In genomic region chr1:45488978-45489377, GRCh38 we compare ENCODE assay signal across 16 cellular contexts. TPM values are rescaled to one million over a fixed set of nuclear protein-coding genes. Genes with fewer than 3 reads are reported as not detected.
A peak's percentile ranks its signal among the peaks of the same experiment; 100 is the strongest.
DNase-seq lines count a peak whose midpoint lies in the region; ATAC-seq, FAIRE-seq and TF ChIP-seq lines count a peak whose summit lies in the region.
"Had no signal": no experiment of that assay in that cellular context is flagged by ENCODE, and none has a peak within 500 bp of the region (broad histone marks: within the 10 kb centered on the region; RNA-seq: fewer than 3 reads in every experiment).

No MANE protein-coding gene starts in this region.

- no TSS peak for BruUV-seq in K562 (replicated peaks; lab: Mats Ljungman, UMichigan)

- H3K27me3 ChIP-seq in Loucy (ENCODE audit: insufficient read depth, low read length, poor library complexity, severe bottlenecking) = no peaks in the 10 kb centered on the region
- no peaks in the 10 kb centered on the region for H3K27me3 ChIP-seq in K562 (ENCODE audit: control insufficient read depth in 2 of 2, insufficient read depth in 2 of 2, low read length in 2 of 2)
- H3K27me3 ChIP-seq in smooth muscle cell (ENCODE audit: low read depth) = peaks cover 8% of the 10 kb centered on the region
- H3K27me3 ChIP-seq: body of pancreas, SJCRH30 had no signal

- intact Hi-C loops in K562 (cut with micrococcal nuclease) = loop anchor here (5.0 kb wide), 1 partner anchor 57 kb away; no protein-coding TSS in a partner anchor

- TF ChIP-seq POLR2A in K562 (conservative IDR thresholded peaks at IDR 0.05) = no peak

- no peaks in the 10 kb centered on the region for H3K9me1 ChIP-seq in K562 (ENCODE audit: control insufficient read depth, insufficient read depth, low read length)

- H3K4me3 ChIP-seq in Loucy (ENCODE audit: low read length, poor library complexity, severe bottlenecking) (peak overlapping the region; percentile 10), K562 (no peak overlapping the region), smooth muscle cell (no peak overlapping the region)
- H3K4me3 ChIP-seq: body of pancreas, SJCRH30 had no signal

- no peak for DNase-seq in activated naive CD4-positive, alpha-beta T cell treated with anti-CD3 and anti-CD28 coated beads, Interleukin-2, amount 10 ng/mL, durations not matched to agents 7 days and 5 days
- DNase-seq in activated naive CD4-positive, alpha-beta T cell treated with Interleukin-2 at 50 U/mL for 16 hours = no peak
- DNase-seq in K562 (ENCODE audit: extremely low read depth in 1 of 4, low spot score in 3 of 4) = no peak
- no peak for DNase-seq in stimulated activated naive B cell treated with anti-CD40 and anti-IgM and Interleukin-4, amounts not matched to agents 10 μg/mL and 1 μg/mL and 100 μg/mL, for 72 hours
- no peak for DNase-seq in stimulated activated CD4-positive, alpha-beta T cell treated with anti-CD3 and anti-CD28 coated beads, Interleukin-12 subunit alpha, Interleukin-12 subunit beta, amount 100 ng/mL, for 4 hours
- DNase-seq in smooth muscle cell (lab: John Stamatoyannopoulos, UW; ENCODE audit: unreplicated experiment) = no peak
- DNase-seq: activated gamma-delta T cell; body of pancreas; dermis blood vessel endothelial cell; left cardiac atrium; NK-92 treated with Interleukin-12 subunit alpha and Interleukin-12 subunit beta, amount 100 ng/mL, for 24 hours; SJCRH30 had no signal

- CTCF ChIA-PET in activated naive CD4-positive, alpha-beta T cell treated with anti-CD3 and anti-CD28 coated beads, Interleukin-2, amount 10 ng/mL, durations not matched to agents 7 days and 5 days (lab: Charles Lee) = interaction anchor here (0.7 to 1.0 kb wide), 2 partner anchors 9 to 129 kb away, joined by 3 to 5 read pairs; no protein-coding TSS in a partner anchor
- CTCF ChIA-PET in K562 (lab: Yijun Ruan, JAX; ENCODE audit: low intra/inter-chr PET ratio) = no interaction called here

- POLR2A ChIA-PET in K562 (lab: Yijun Ruan, JAX) = interaction anchor here (0.6 to 1.1 kb wide), 4 partner anchors 11 to 727 kb away, joined by 3 read pairs; partner anchors contain the start of genes CCDC163, MMACHC, MUTYH and TOE1

- H3K27me3 Mint-ChIP-seq in activated naive CD4-positive, alpha-beta T cell treated with anti-CD3 and anti-CD28 coated beads, Interleukin-2, amount 10 ng/mL, durations not matched to agents 7 days and 5 days = no peaks in the 10 kb centered on the region
- no peaks in the 10 kb centered on the region for H3K27me3 Mint-ChIP-seq in stimulated activated naive B cell treated with anti-CD40 and anti-IgM and Interleukin-4, amounts not matched to agents 10 μg/mL and 1 μg/mL and 100 μg/mL, for 72 hours
- H3K27me3 Mint-ChIP-seq: stimulated activated naive CD8-positive, alpha-beta T cell treated with anti-CD3 and anti-CD28 coated beads, Interleukin-15, amount 100 ng/mL, for 72 hours had no signal

- no peaks in the 10 kb centered on the region for H3F3A ChIP-seq in Loucy (ENCODE audit: low read depth)
- no peaks in the 10 kb centered on the region for H3F3A ChIP-seq in smooth muscle cell (ENCODE audit: low read depth)

- in situ Hi-C loops in K562 (cut with MboI) = no loop called here

- H3K27ac ChIP-seq in K562 (ENCODE audit: extremely low read depth, low read depth, low read length) = no peak overlapping the region
- H3K27ac ChIP-seq in smooth muscle cell (ENCODE audit: low read depth) = no peak overlapping the region
- H3K27ac ChIP-seq: BLaER1 treated with 17β-estradiol and CSF1 and Interleukin-3, amounts not matched to agents 10 nM and 100 nM; body of pancreas; parathyroid adenoma; SJCRH30 had no signal

- H3K36me3 ChIP-seq in Loucy (ENCODE audit: insufficient read depth, low read length) (no peaks in the 10 kb centered on the region), K562 (ENCODE audit: control insufficient read depth, insufficient read depth, low read length) (no peaks in the 10 kb centered on the region), smooth muscle cell (ENCODE audit: low read depth) (no peaks in the 10 kb centered on the region)
- H3K36me3 ChIP-seq: BLaER1 treated with 17β-estradiol and CSF1 and Interleukin-3, amounts not matched to agents 10 nM and 100 nM; SJCRH30 had no signal

- H3K36me3 Mint-ChIP-seq in activated naive CD4-positive, alpha-beta T cell treated with anti-CD3 and anti-CD28 coated beads, Interleukin-2, amount 10 ng/mL, durations not matched to agents 7 days and 5 days = no peaks in the 10 kb centered on the region
- H3K36me3 Mint-ChIP-seq in stimulated activated naive B cell treated with anti-CD40 and anti-IgM and Interleukin-4, amounts not matched to agents 10 μg/mL and 1 μg/mL and 100 μg/mL, for 72 hours = peaks cover 0 to 9% of the 10 kb centered on the region in 2 donors

- no peak for TF ChIP-seq RAD21 in K562 (CRISPR knock-in tag; conservative IDR thresholded peaks at IDR 0.05 in 1 of 2, IDR thresholded peaks at IDR 0.05 in 1 of 2)

- WGBS in K562 (ENCODE audit: insufficient coverage, low coverage, missing lambda C conversion rate) = 15% methylated on average over 8 of the region's 8 CpGs
- 65% methylated on average over 8 of the region's 8 CpGs for WGBS in smooth muscle cell (ENCODE audit: low lambda C conversion rate)

- H3K9me3 Mint-ChIP-seq in activated naive CD4-positive, alpha-beta T cell treated with anti-CD3 and anti-CD28 coated beads, Interleukin-2, amount 10 ng/mL, durations not matched to agents 7 days and 5 days = no peaks in the 10 kb centered on the region
- no peaks in the 10 kb centered on the region for H3K9me3 Mint-ChIP-seq in stimulated activated naive B cell treated with anti-CD40 and anti-IgM and Interleukin-4, amounts not matched to agents 10 μg/mL and 1 μg/mL and 100 μg/mL, for 72 hours
- H3K9me3 Mint-ChIP-seq: stimulated activated naive CD8-positive, alpha-beta T cell treated with anti-CD3 and anti-CD28 coated beads, Interleukin-15, amount 100 ng/mL, for 72 hours had no signal

- H4K20me1 ChIP-seq in Loucy (ENCODE audit: insufficient read depth, low read length, poor library complexity, severe bottlenecking) (no peaks in the 10 kb centered on the region), K562 (replicated peaks; ENCODE audit: control insufficient read depth, insufficient read depth, low read length) (no peaks in the 10 kb centered on the region), smooth muscle cell (ENCODE audit: low read depth) (no peaks in the 10 kb centered on the region)

- H3K9me2 ChIP-seq in Loucy (replicated peaks; ENCODE audit: low read depth, low read length) = no peaks in the 10 kb centered on the region

- H3K4me2 ChIP-seq in Loucy (ENCODE audit: low read depth, low read length, poor library complexity, severe bottlenecking) (peak overlapping the region; percentile 94), K562 (ENCODE audit: insufficient read depth, low read length) (no peak overlapping the region), smooth muscle cell (no peak overlapping the region)

- H3K9ac ChIP-seq in Loucy (ENCODE audit: low read depth, low read length, poor library complexity, severe bottlenecking) (peak overlapping the region; percentile 83), K562 (ENCODE audit: insufficient read depth in 1 of 2, low read depth in 2 of 2, low read length in 2 of 2) (no peak overlapping the region), smooth muscle cell (ENCODE audit: low read depth) (no peak overlapping the region)
- H3K9ac ChIP-seq: parathyroid adenoma had no signal

- H3K9me3 ChIP-seq in Loucy (ENCODE audit: insufficient read depth, low read depth, low read length) = no peaks in the 10 kb centered on the region
- peaks cover 4% of the 10 kb centered on the region; the same call in 1 of the 2 replicates for H3K9me3 ChIP-seq in K562 (replicated peaks; ENCODE audit: control insufficient read depth, insufficient read depth, low read depth, low read length)
- H3K9me3 ChIP-seq in smooth muscle cell (replicated peaks; ENCODE audit: low read depth) = no peaks in the 10 kb centered on the region
- H3K9me3 ChIP-seq: body of pancreas, SJCRH30 had no signal

- TF ChIP-seq CTCF in Loucy (conservative IDR thresholded peaks at IDR 0.05; ENCODE audit: low read length) = no peak
- TF ChIP-seq CTCF in K562 (IDR thresholded peaks at IDR 0.05 in 2 of 3, conservative IDR thresholded peaks at IDR 0.05 in 1 of 3; ENCODE audit: insufficient read depth in 2 of 3, low read depth in 1 of 3, low read length in 3 of 3) = no peak
- TF ChIP-seq CTCF in smooth muscle cell (IDR thresholded peaks at IDR 0.05; ENCODE audit: borderline replicate concordance, insufficient read depth, poor library complexity, severe bottlenecking) = no peak

- no peak for FAIRE-seq in K562 (lab: Jason Lieb, UNC)

- no peak for ATAC-seq in K562
- ATAC-seq in stimulated activated naive B cell treated with anti-CD40 and anti-IgM and Interleukin-4, amounts not matched to agents 10 μg/mL and 1 μg/mL and 100 μg/mL, for 72 hours (replicated peaks) = no peak
- ATAC-seq: body of pancreas; left cardiac atrium; stimulated activated naive CD8-positive, alpha-beta T cell treated with anti-CD3 and anti-CD28 coated beads, Interleukin-15, amount 100 ng/mL, for 72 hours had no signal

- H2AFZ ChIP-seq in Loucy (ENCODE audit: low read length) = no peak overlapping the region
- H2AFZ ChIP-seq in K562 (ENCODE audit: low read depth, low read length) = 0 out of 2 replicates have a peak overlapping the region, but pooled peaks have one; percentile 5
- H2AFZ ChIP-seq in smooth muscle cell (ENCODE audit: low read depth) = no peak overlapping the region

- H3K27ac Mint-ChIP-seq in activated naive CD4-positive, alpha-beta T cell treated with anti-CD3 and anti-CD28 coated beads, Interleukin-2, amount 10 ng/mL, durations not matched to agents 7 days and 5 days = no peak overlapping the region
- peak overlapping the region; percentile 6 for H3K27ac Mint-ChIP-seq in stimulated activated naive B cell treated with anti-CD40 and anti-IgM and Interleukin-4, amounts not matched to agents 10 μg/mL and 1 μg/mL and 100 μg/mL, for 72 hours
- H3K27ac Mint-ChIP-seq: stimulated activated naive CD8-positive, alpha-beta T cell treated with anti-CD3 and anti-CD28 coated beads, Interleukin-15, amount 100 ng/mL, for 72 hours had no signal

- H3K4me1 Mint-ChIP-seq in activated naive CD4-positive, alpha-beta T cell treated with anti-CD3 and anti-CD28 coated beads, Interleukin-2, amount 10 ng/mL, durations not matched to agents 7 days and 5 days = peaks cover 8% of the 10 kb centered on the region
- peaks cover 9 to 21% of the 10 kb centered on the region in 2 donors for H3K4me1 Mint-ChIP-seq in stimulated activated naive B cell treated with anti-CD40 and anti-IgM and Interleukin-4, amounts not matched to agents 10 μg/mL and 1 μg/mL and 100 μg/mL, for 72 hours
- H3K4me1 Mint-ChIP-seq: stimulated activated naive CD8-positive, alpha-beta T cell treated with anti-CD3 and anti-CD28 coated beads, Interleukin-15, amount 100 ng/mL, for 72 hours had no signal

- peaks cover 24% of the 10 kb centered on the region for H3K4me1 ChIP-seq in Loucy (ENCODE audit: insufficient read depth, low read length, poor library complexity, severe bottlenecking)
- H3K4me1 ChIP-seq in K562 (replicated peaks in 1 of 2; ENCODE audit: control insufficient read depth in 2 of 2, insufficient read depth in 2 of 2, low read length in 2 of 2) = peaks cover 9 to 30% of the 10 kb centered on the region in 2 experiments; a peak in 4 of 5 replicates
- peaks cover 11% of the 10 kb centered on the region for H3K4me1 ChIP-seq in smooth muscle cell (ENCODE audit: low read depth)
- H3K4me1 ChIP-seq: parathyroid adenoma, SJCRH30 had no signal

- H3K79me2 ChIP-seq in Loucy (ENCODE audit: insufficient read depth, low read length) = peaks cover 16% of the 10 kb centered on the region
- H3K79me2 ChIP-seq in K562 (ENCODE audit: control insufficient read depth, insufficient read depth, low read length) = no peaks in the 10 kb centered on the region
- H3K79me2 ChIP-seq in smooth muscle cell (ENCODE audit: low read depth) = no peaks in the 10 kb centered on the region
- H3K79me2 ChIP-seq: parathyroid adenoma had no signal

- peak overlapping the region; percentile 31 for H3K4me3 Mint-ChIP-seq in activated naive CD4-positive, alpha-beta T cell treated with anti-CD3 and anti-CD28 coated beads, Interleukin-2, amount 10 ng/mL, durations not matched to agents 7 days and 5 days
- H3K4me3 Mint-ChIP-seq in stimulated activated naive B cell treated with anti-CD40 and anti-IgM and Interleukin-4, amounts not matched to agents 10 μg/mL and 1 μg/mL and 100 μg/mL, for 72 hours = no peak overlapping the region
- H3K4me3 Mint-ChIP-seq: stimulated activated naive CD8-positive, alpha-beta T cell treated with anti-CD3 and anti-CD28 coated beads, Interleukin-15, amount 100 ng/mL, for 72 hours had no signal

- TF ChIP-seq EP300 in K562 (IDR thresholded peaks at IDR 0.05; ENCODE audit: low read length) = no peak

RNA-seq across cellular contexts. Expression of gene TESK2, which starts 2.0 kb away (rescaled TPM):
- total RNA-seq in K562 (2011; cell fraction: chromatin; rRNA removed; ENCODE audit: low replicate concordance) = 4.4 and 6.0 TPM in 2 replicates
- 2.6 and 3.8 TPM in 2 replicates for total RNA-seq in K562 (2011; cell fraction: nucleolus; rRNA removed)
- 4.8 and 6.3 TPM in 2 replicates for total RNA-seq in K562 (2011; cell fraction: nucleoplasm; rRNA removed)
- 3.0 and 3.1 TPM in 2 replicates for total RNA-seq in K562 (2014; rRNA removed)
- total RNA-seq in K562 (2014; rRNA removed; fragmentation: Illumina TruSeq; extraction: Trizol) = 2.7 and 3.2 TPM in 2 replicates
- 4.9 and 5.3 TPM in 2 replicates for total RNA-seq in K562 (2015; rRNA removed; fragmentation: Illumina TruSeq; extraction: Trizol)
- 3.3 and 3.7 TPM in 2 replicates for total RNA-seq in K562 (2021)
- polyA plus RNA-seq in K562 (2011; rRNA removed) = 1.0 and 3.7 TPM in 2 replicates
- 0.94 and 3.0 TPM in 2 replicates for polyA plus RNA-seq in K562 (2011; cell fraction: cytosol; rRNA removed)
- polyA plus RNA-seq in K562 (2011; cell fraction: nucleus; rRNA removed) = 1.9 and 6.1 TPM in 2 replicates
- 6.1 and 11.5 TPM in 2 replicates for polyA plus RNA-seq in K562 (2012)
- polyA plus RNA-seq in K562 (2014; fragmentation: Illumina TruSeq; extraction: Trizol) = 4.3 and 4.7 TPM in 2 replicates
- polyA plus RNA-seq in K562 (2014; fragmentation: Nextera tagmentation; extraction: Ambion mirVana) = 1 to 10 TPM; 1.6 to 1.9 TPM
- 3.7 TPM in 2 replicates for polyA plus RNA-seq in K562 (2014; rRNA removed)
- 0.93 and 2.3 TPM in 2 replicates for polyA minus RNA-seq in K562 (2011; rRNA and poly(A)+ RNA removed)
- polyA minus RNA-seq in K562 (2011; cell fraction: cytosol; rRNA and poly(A)+ RNA removed) = 1.2 and 2.2 TPM in 2 replicates
- 0.78 and 1.3 TPM in 2 replicates for polyA minus RNA-seq in K562 (2011; cell fraction: nucleus; rRNA and poly(A)+ RNA removed)
- 3.4 and 4.3 TPM in 2 replicates for total RNA-seq in smooth muscle cell
- polyA plus RNA-seq in smooth muscle cell = 1.3 and 2.3 TPM in 2 replicates

RNA-seq across cellular contexts. Expression of gene CCDC163, which starts 10.9 kb away (rescaled TPM):
- 14.4 and 26.3 TPM in 2 replicates for total RNA-seq in K562 (2011; cell fraction: chromatin; rRNA removed; ENCODE audit: low replicate concordance)
- total RNA-seq in K562 (2011; cell fraction: nucleolus; rRNA removed) = 19.0 and 22.9 TPM in 2 replicates
- total RNA-seq in K562 (2011; cell fraction: nucleoplasm; rRNA removed) = 18.3 and 20.8 TPM in 2 replicates
- 3.5 and 4.1 TPM in 2 replicates for total RNA-seq in K562 (2014; rRNA removed)
- 5.2 and 5.5 TPM in 2 replicates for total RNA-seq in K562 (2014; rRNA removed; fragmentation: Illumina TruSeq; extraction: Trizol)
- total RNA-seq in K562 (2015; rRNA removed; fragmentation: Illumina TruSeq; extraction: Trizol) = 3.8 and 4.0 TPM in 2 replicates
- total RNA-seq in K562 (2021) = 5.5 and 6.2 TPM in 2 replicates
- polyA plus RNA-seq in K562 (2011; rRNA removed) = 7.2 and 12.0 TPM in 2 replicates
- polyA plus RNA-seq in K562 (2011; cell fraction: cytosol; rRNA removed) = 10.0 and 16.0 TPM in 2 replicates
- 15.8 and 16.9 TPM in 2 replicates for polyA plus RNA-seq in K562 (2011; cell fraction: nucleus; rRNA removed)
- 5.6 and 11.7 TPM in 2 replicates for polyA plus RNA-seq in K562 (2012)
- 6.2 TPM in 2 replicates for polyA plus RNA-seq in K562 (2014; fragmentation: Illumina TruSeq; extraction: Trizol)
- polyA plus RNA-seq in K562 (2014; fragmentation: Nextera tagmentation; extraction: Ambion mirVana) = 1 to 10 TPM; 3.7 to 8.2 TPM
- 4.8 and 7.8 TPM in 2 replicates for polyA plus RNA-seq in K562 (2014; rRNA removed)
- 4.2 and 4.8 TPM in 2 replicates for polyA minus RNA-seq in K562 (2011; rRNA and poly(A)+ RNA removed)
- polyA minus RNA-seq in K562 (2011; cell fraction: cytosol; rRNA and poly(A)+ RNA removed) = 4.8 and 5.6 TPM in 2 replicates
- 3.4 and 4.9 TPM in 2 replicates for polyA minus RNA-seq in K562 (2011; cell fraction: nucleus; rRNA and poly(A)+ RNA removed)
- total RNA-seq in smooth muscle cell = 0.18 and 2.4 TPM in 2 replicates
- polyA plus RNA-seq in smooth muscle cell = 1.3 and 2.1 TPM in 2 replicates

RNA-seq across cellular contexts. Expression of gene MMACHC, which starts 11.1 kb away (rescaled TPM):
- 4.9 and 12.2 TPM in 2 replicates for total RNA-seq in K562 (2011; cell fraction: chromatin; rRNA removed; ENCODE audit: low replicate concordance)
- 7.2 and 8.8 TPM in 2 replicates for total RNA-seq in K562 (2011; cell fraction: nucleolus; rRNA removed)
- 8.6 and 13.4 TPM in 2 replicates for total RNA-seq in K562 (2011; cell fraction: nucleoplasm; rRNA removed)
- total RNA-seq in K562 (2014; rRNA removed) (11.9 and 15.2 TPM in 2 replicates), K562 (2014; rRNA removed; fragmentation: Illumina TruSeq; extraction: Trizol) (7.8 and 8.1 TPM in 2 replicates), K562 (2015; rRNA removed; fragmentation: Illumina TruSeq; extraction: Trizol) (12.5 and 13.0 TPM in 2 replicates), K562 (2021) (18.8 and 19.1 TPM in 2 replicates), smooth muscle cell (2.5 and 3.0 TPM in 2 replicates)
- polyA plus RNA-seq in K562 (2011; rRNA removed) (8.5 and 8.8 TPM in 2 replicates), K562 (2014; fragmentation: Illumina TruSeq; extraction: Trizol) (20.4 and 21.0 TPM in 2 replicates), K562 (2014; fragmentation: Nextera tagmentation; extraction: Ambion mirVana) (10 to 100 TPM in 1 of 2 experiments, 1 to 10 TPM in 1; 8.9 to 11.4 TPM), K562 (2014; rRNA removed) (8.0 and 11.7 TPM in 2 replicates), smooth muscle cell (1.3 and 1.8 TPM in 2 replicates)
- 11.9 and 17.3 TPM in 2 replicates for polyA plus RNA-seq in K562 (2011; cell fraction: cytosol; rRNA removed)
- polyA plus RNA-seq in K562 (2011; cell fraction: nucleus; rRNA removed) = 8.9 and 11.3 TPM in 2 replicates
- polyA plus RNA-seq in K562 (2012) = 5.9 and 16.4 TPM in 2 replicates
- polyA minus RNA-seq in K562 (2011; rRNA and poly(A)+ RNA removed) = 13.2 and 15.8 TPM in 2 replicates
- polyA minus RNA-seq in K562 (2011; cell fraction: cytosol; rRNA and poly(A)+ RNA removed) = 10.7 and 15.3 TPM in 2 replicates
- polyA minus RNA-seq in K562 (2011; cell fraction: nucleus; rRNA and poly(A)+ RNA removed) = 8.5 and 12.0 TPM in 2 replicates

RNA-seq across cellular contexts. Expression of gene PRDX1, which starts 32.7 kb away (rescaled TPM):
- total RNA-seq in K562 (2011; cell fraction: chromatin; rRNA removed; ENCODE audit: low replicate concordance) = 79.5 and 95.5 TPM in 2 replicates
- total RNA-seq in K562 (2011; cell fraction: nucleolus; rRNA removed) = 122 and 130 TPM in 2 replicates
- total RNA-seq in K562 (2011; cell fraction: nucleoplasm; rRNA removed) = 143 and 148 TPM in 2 replicates
- total RNA-seq in K562 (2014; rRNA removed) (748 and 796 TPM in 2 replicates), K562 (2014; rRNA removed; fragmentation: Illumina TruSeq; extraction: Trizol) (1,380 and 1,529 TPM in 2 replicates), K562 (2015; rRNA removed; fragmentation: Illumina TruSeq; extraction: Trizol) (989 and 1,002 TPM in 2 replicates), K562 (2021) (894 and 993 TPM in 2 replicates), smooth muscle cell (299 and 303 TPM in 2 replicates)
- polyA plus RNA-seq in K562 (2011; rRNA removed) (864 and 1,258 TPM in 2 replicates), K562 (2014; fragmentation: Illumina TruSeq; extraction: Trizol) (981 and 1,045 TPM in 2 replicates), K562 (2014; fragmentation: Nextera tagmentation; extraction: Ambion mirVana) (1,000 to 10,000 TPM; 2,282 to 2,388 TPM), K562 (2014; rRNA removed) (1,029 and 1,274 TPM in 2 replicates), smooth muscle cell (369 and 409 TPM in 2 replicates)
- 427 and 691 TPM in 2 replicates for polyA plus RNA-seq in K562 (2011; cell fraction: cytosol; rRNA removed)
- 136 and 272 TPM in 2 replicates for polyA plus RNA-seq in K562 (2011; cell fraction: nucleus; rRNA removed)
- 541 and 1,089 TPM in 2 replicates for polyA plus RNA-seq in K562 (2012)
- 657 and 807 TPM in 2 replicates for polyA minus RNA-seq in K562 (2011; rRNA and poly(A)+ RNA removed)
- polyA minus RNA-seq in K562 (2011; cell fraction: cytosol; rRNA and poly(A)+ RNA removed) = 159 and 222 TPM in 2 replicates
- 41.1 and 70.9 TPM in 2 replicates for polyA minus RNA-seq in K562 (2011; cell fraction: nucleus; rRNA and poly(A)+ RNA removed)
